17 cellular contexts compared by ENCODE assay signal in the genomic region with DNA sequence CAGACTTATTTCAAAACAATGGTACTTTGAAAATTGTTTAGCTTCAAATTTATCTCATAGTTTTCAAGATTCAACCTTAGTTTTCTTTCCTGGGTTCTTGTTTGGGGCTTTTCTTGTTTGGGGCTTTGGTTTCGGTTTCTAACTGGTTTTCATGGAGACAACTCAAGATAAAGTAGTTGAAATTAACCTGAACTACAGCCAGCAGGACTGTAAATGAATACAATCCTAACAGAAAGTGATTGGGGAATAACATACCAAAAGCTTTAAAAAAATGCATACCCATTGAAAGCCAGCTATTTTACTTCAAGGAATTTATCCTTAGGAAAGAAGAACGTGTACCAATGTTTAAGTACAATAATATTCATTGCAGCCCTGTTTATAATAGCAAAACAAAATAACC.
"Had no signal": no experiment of that assay in that cellular context is flagged by ENCODE, and none has a peak within 500 bp of the region (broad histone marks: within the 10 kb centered on the region; RNA-seq: fewer than 3 reads in every experiment).

No MANE protein-coding gene starts in this region.

- H3K4me3 ChIP-seq: sigmoid colon, upper lobe of left lung had no signal

- ATAC-seq: activated T-cell treated with anti-CD3 and anti-CD28 coated beads, Interleukin-2, amount 50 U/mL, for 4 hours; left lobe of liver; natural killer cell treated with Interleukin-12 subunit alpha and Interleukin-12 subunit beta and Interleukin-15 and Interleukin-18, amount 100 ng/mL, for 72 hours had no signal

- H3K9me3 Mint-ChIP-seq: activated T-cell treated with anti-CD3 and anti-CD28 coated beads, Interleukin-2, amount 50 U/mL, for 4 hours; endodermal cell had no signal

- H3K36me3 ChIP-seq: sigmoid colon, upper lobe of left lung had no signal

- H3K36me3 Mint-ChIP-seq: activated naive CD8-positive, alpha-beta T cell had no signal

- H3K27ac ChIP-seq: sigmoid colon, upper lobe of left lung had no signal

- H3K4me3 Mint-ChIP-seq: activated naive CD8-positive, alpha-beta T cell; activated T-cell treated with anti-CD3 and anti-CD28 coated beads, Interleukin-2, amount 50 U/mL, for 4 hours; endodermal cell; natural killer cell treated with Interleukin-12 subunit alpha and Interleukin-12 subunit beta and Interleukin-15 and Interleukin-18, amount 100 ng/mL, for 72 hours had no signal

- DNase-seq: activated CD4-positive, alpha-beta T cell treated with anti-CD3 and anti-CD28 coated beads, Interleukin-2, amount 50 U/mL, for 48 hours; activated CD4-positive, CD25-positive, alpha-beta regulatory T cell treated with anti-CD3 and anti-CD28 coated beads, Interleukin-2, amount 50 U/mL, for 72 hours; activated effector memory CD4-positive, alpha-beta T cell treated with anti-CD3 and anti-CD28 coated beads, Interleukin-2, amount 50 U/mL, for 16 hours; activated T-cell treated with anti-CD3 and anti-CD28 coated beads, Interleukin-2, amount 50 U/mL, for 4 hours; caudate nucleus; dermis blood vessel endothelial cell; endodermal cell; erythroblast; foreskin fibroblast; islet precursor cell; sigmoid colon; stimulated activated CD4-positive, alpha-beta T cell treated with anti-CD3 and anti-CD28 coated beads, Interleukin-12 subunit alpha, Interleukin-12 subunit beta, amount 100 ng/mL, for 4 hours; stimulated activated naive CD4-positive, alpha-beta T cell treated with Interleukin-2 at 50 U/mL for 16 hours; upper lobe of left lung had no signal

- H3K9me3 ChIP-seq: sigmoid colon, upper lobe of left lung had no signal

- H3K4me1 ChIP-seq: upper lobe of left lung had no signal

- H3K27ac Mint-ChIP-seq: activated naive CD8-positive, alpha-beta T cell; endodermal cell; natural killer cell treated with Interleukin-12 subunit alpha and Interleukin-12 subunit beta and Interleukin-15 and Interleukin-18, amount 100 ng/mL, for 72 hours had no signal

- H3K27me3 ChIP-seq: sigmoid colon, upper lobe of left lung had no signal

- H3K4me1 Mint-ChIP-seq: endodermal cell had no signal
